Comparison of ENCODE assay signal across 18 cellular contexts in genomic region chr7:74380720-74381119, GRCh38.
DNase-seq lines count a peak whose midpoint lies in the region.
"Had no signal": no experiment of that assay in that cellular context is flagged by ENCODE, and none has a peak within 500 bp of the region (broad histone marks: within the 10 kb centered on the region; RNA-seq: fewer than 3 reads in every experiment).

No MANE protein-coding gene starts in this region.

- H3K36me3 Mint-ChIP-seq in CD8-positive, alpha-beta memory T cell = peaks cover 2 to 5% (median 2%) of the 10 kb centered on the region in 3 donors
- H3K36me3 Mint-ChIP-seq: IgD-negative memory B cell had no signal

- peaks cover 0 to 1% of the 10 kb centered on the region in 2 donors for H3K27me3 Mint-ChIP-seq in CD8-positive, alpha-beta memory T cell
- H3K27me3 Mint-ChIP-seq: activated CD4-positive, alpha-beta memory T cell treated with anti-CD3 and anti-CD28 coated beads, Interleukin-2, amount 10 ng/mL, durations not matched to agents 7 days and 5 days; IgD-negative memory B cell had no signal

- H3K27ac ChIP-seq in cingulate gyrus (ENCODE audit: low read depth, low read length) = peak overlapping the region; percentile 65
- H3K27ac ChIP-seq in CD8-positive, alpha-beta memory T cell (ENCODE audit: low read depth, low read length) = no peak overlapping the region
- H3K27ac ChIP-seq: colonic mucosa, neural progenitor cell, SK-N-MC, upper lobe of left lung had no signal

- H3K9me3 Mint-ChIP-seq in CD8-positive, alpha-beta memory T cell = no peaks in the 10 kb centered on the region
- H3K9me3 Mint-ChIP-seq: activated CD4-positive, alpha-beta memory T cell treated with anti-CD3 and anti-CD28 coated beads, Interleukin-2, amount 10 ng/mL, durations not matched to agents 7 days and 5 days; IgD-negative memory B cell; neural progenitor cell had no signal

- no peaks in the 10 kb centered on the region for H3K9me3 ChIP-seq in CD8-positive, alpha-beta memory T cell (ENCODE audit: low read length)
- H3K9me3 ChIP-seq: colonic mucosa, upper lobe of left lung had no signal

- CTCF ChIA-PET in CD8-positive, alpha-beta memory T cell (lab: Charles Lee) = no interaction called here

- no peaks in the 10 kb centered on the region for H3K4me1 ChIP-seq in CD8-positive, alpha-beta memory T cell (ENCODE audit: insufficient read depth, low read length)
- H3K4me1 ChIP-seq: colonic mucosa, neural progenitor cell, upper lobe of left lung had no signal

- POLR2A ChIA-PET in CD8-positive, alpha-beta memory T cell (lab: Charles Lee) = no interaction called here

- H3K4me1 Mint-ChIP-seq in CD8-positive, alpha-beta memory T cell = no peaks in the 10 kb centered on the region
- H3K4me1 Mint-ChIP-seq: activated CD4-positive, alpha-beta memory T cell treated with anti-CD3 and anti-CD28 coated beads, Interleukin-2, amount 10 ng/mL, durations not matched to agents 7 days and 5 days; IgD-negative memory B cell; neural progenitor cell had no signal

- no peak overlapping the region for H3K27ac Mint-ChIP-seq in CD8-positive, alpha-beta memory T cell
- H3K27ac Mint-ChIP-seq: activated CD4-positive, alpha-beta memory T cell treated with anti-CD3 and anti-CD28 coated beads, Interleukin-2, amount 10 ng/mL, durations not matched to agents 7 days and 5 days; neural progenitor cell had no signal

- H3K27me3 ChIP-seq in CD8-positive, alpha-beta memory T cell (ENCODE audit: insufficient read depth, low read length, poor library complexity, severe bottlenecking) = no peaks in the 10 kb centered on the region
- H3K27me3 ChIP-seq: colonic mucosa, neural progenitor cell, upper lobe of left lung had no signal

- DNase-seq in AG20443 (ENCODE audit: low spot score) = peak; percentile 77
- peak; percentile 26 to 40 for DNase-seq in NCI-H446 (lab: John Stamatoyannopoulos, UW)
- DNase-seq in pons (ENCODE audit: low spot score) = peak; percentile 53
- DNase-seq in activated CD4-positive, CD25-positive, alpha-beta regulatory T cell treated with anti-CD3 and anti-CD28 coated beads, Interleukin-2, amount 50 U/mL, for 72 hours = no peak
- no peak for DNase-seq in NCI-H146 (lab: John Stamatoyannopoulos, UW)
- no peak for DNase-seq in CD8-positive, alpha-beta memory T cell
- DNase-seq in HPDE6-E6E7 (ENCODE audit: extremely low spot score) = no peak
- DNase-seq: activated CD4-positive, alpha-beta memory T cell treated with anti-CD3 and anti-CD28 coated beads, Interleukin-2, amount 10 ng/mL, durations not matched to agents 7 days and 5 days; Calu3; colonic mucosa; NCI-H1105; NCI-H345; stimulated activated CD4-positive, alpha-beta T cell treated with anti-CD3 and anti-CD28 coated beads, Interleukin-4, amount 100 ng/mL, for 24 hours had no signal

- H3K4me3 Mint-ChIP-seq in CD8-positive, alpha-beta memory T cell = no peak overlapping the region
- H3K4me3 Mint-ChIP-seq: activated CD4-positive, alpha-beta memory T cell treated with anti-CD3 and anti-CD28 coated beads, Interleukin-2, amount 10 ng/mL, durations not matched to agents 7 days and 5 days; IgD-negative memory B cell; neural progenitor cell had no signal

- no peak overlapping the region for H3K4me3 ChIP-seq in CD8-positive, alpha-beta memory T cell (ENCODE audit: low read length)
- H3K4me3 ChIP-seq: colonic mucosa, neural progenitor cell, SK-N-MC, upper lobe of left lung had no signal

- no peaks in the 10 kb centered on the region for H3K36me3 ChIP-seq in CD8-positive, alpha-beta memory T cell (ENCODE audit: insufficient read depth, low read length)
- H3K36me3 ChIP-seq: colonic mucosa, neural progenitor cell had no signal

Comparison
In these comparisons a context has a peak if more than half of its experiments do, and no peak if none do; other contexts are left out.
1. DNase-seq: peak in AG20443 (single experiment), NCI-H446 (2 of 2) and pons (single experiment); none in activated CD4-positive, CD25-positive, alpha-beta regulatory T cell treated with anti-CD3 and anti-CD28 coated beads, Interleukin-2, amount 50 U/mL, for 72 hours (single experiment), NCI-H146 (single experiment), CD8-positive, alpha-beta memory T cell (0 of 5) and HPDE6-E6E7 (single experiment).